In genomic region chr2:20523798-20524197, GRCh38 we compare ENCODE assay signal across 19 cellular contexts.
DNase-seq lines count a peak whose midpoint lies in the region; ATAC-seq, FAIRE-seq and TF ChIP-seq lines count a peak whose summit lies in the region.
"Had no signal": no experiment of that assay in that cellular context is flagged by ENCODE, and none has a peak within 500 bp of the region (broad histone marks: within the 10 kb centered on the region; RNA-seq: fewer than 3 reads in every experiment).

No MANE protein-coding gene starts in this region.

- no peak for FAIRE-seq in HTR-8/SVneo (lab: Jason Lieb, UNC)
- FAIRE-seq: G401.6, K562 had no signal

- no peak overlapping the region for H3K4me3 Mint-ChIP-seq in nephron progenitor cell
- H3K4me3 Mint-ChIP-seq in stimulated activated effector memory CD8-positive, alpha-beta T cell treated with anti-CD3 and anti-CD28 coated beads, Interleukin-12 subunit alpha, Interleukin-12 subunit beta, amount 100 ng/mL, for 72 hours: no peak overlapping the region
- H3K4me3 Mint-ChIP-seq: H9 had no signal

- H3K27ac Mint-ChIP-seq in nephron progenitor cell: peak overlapping the region; percentile 93
- H3K27ac Mint-ChIP-seq in stimulated activated effector memory CD8-positive, alpha-beta T cell treated with anti-CD3 and anti-CD28 coated beads, Interleukin-12 subunit alpha, Interleukin-12 subunit beta, amount 100 ng/mL, for 72 hours: peak overlapping the region; percentile 86

- DNase-seq in RWPE2 (ENCODE audit: low spot score) (peak; percentile 19), nephron progenitor cell (no peak), HT-29 (ENCODE audit: low spot score) (no peak), HTR-8/SVneo (ENCODE audit: insufficient read length, low spot score) (no peak)
- no peak for DNase-seq in stimulated activated effector memory CD8-positive, alpha-beta T cell treated with anti-CD3 and anti-CD28 coated beads, Interleukin-12 subunit alpha, Interleukin-12 subunit beta, amount 100 ng/mL, for 72 hours (ENCODE audit: low spot score in 2 of 2)
- DNase-seq: COR-L47, H9, NCI-H1105 treated with DMSO at 0.1 percent for 48 hours, NCI-H1694 treated with DMSO at 0.1 percent for 48 hours, NCI-H2107, NCI-H2227 treated with DMSO at 0.1 percent for 48 hours, NCI-H510A treated with DMSO at 0.1 percent for 48 hours, NCI-H774, SHP77, SK-N-SH had no signal

- no peaks in the 10 kb centered on the region for H3K27me3 ChIP-seq in BLaER1
- H3K27me3 ChIP-seq in RWPE2 (ENCODE audit: insufficient read depth, poor library complexity, severe bottlenecking): no peaks in the 10 kb centered on the region

- no peaks in the 10 kb centered on the region for H3K9me3 Mint-ChIP-seq in nephron progenitor cell
- H3K9me3 Mint-ChIP-seq in stimulated activated effector memory CD8-positive, alpha-beta T cell treated with anti-CD3 and anti-CD28 coated beads, Interleukin-12 subunit alpha, Interleukin-12 subunit beta, amount 100 ng/mL, for 72 hours: no peaks in the 10 kb centered on the region
- H3K9me3 Mint-ChIP-seq: H9 had no signal

- ATAC-seq in RWPE2 (ENCODE audit: low read depth) (no peak), HG03280 (IDR thresholded peaks at IDR 0.05; ENCODE audit: unreplicated experiment) (no peak)
- no peak for ATAC-seq in stimulated activated effector memory CD8-positive, alpha-beta T cell treated with anti-CD3 and anti-CD28 coated beads, Interleukin-12 subunit alpha, Interleukin-12 subunit beta, amount 100 ng/mL, for 72 hours

- H3K9me3 ChIP-seq in BLaER1 (no peaks in the 10 kb centered on the region), RWPE2 (ENCODE audit: severe bottlenecking) (no peaks in the 10 kb centered on the region)
- H3K9me3 ChIP-seq: SK-N-SH had no signal

- H3K4me1 ChIP-seq in BLaER1 (peaks cover 80% of the 10 kb centered on the region), RWPE2 (ENCODE audit: insufficient read depth, poor library complexity, severe bottlenecking) (peaks cover 10% of the 10 kb centered on the region)

- no peak for TF ChIP-seq CTCF in RWPE2 (IDR thresholded peaks at IDR 0.05; ENCODE audit: poor library complexity, severe bottlenecking)
- TF ChIP-seq CTCF in nephron progenitor cell (IDR thresholded peaks at IDR 0.05): no peak

- H4K20me1 ChIP-seq in BLaER1: no peaks in the 10 kb centered on the region

- peaks cover 2% of the 10 kb centered on the region for H3K27me3 Mint-ChIP-seq in nephron progenitor cell (ENCODE audit: low read depth, poor library complexity)

- H3K4me3 ChIP-seq in BLaER1 (no peak overlapping the region; the same call in 1 of the 2 replicates), RWPE2 (ENCODE audit: severe bottlenecking) (no peak overlapping the region)
- H3K4me3 ChIP-seq: K562 had no signal

- H3K27ac ChIP-seq in BLaER1 (peak overlapping the region; percentile 85; the same call in 1 of the 2 replicates), RWPE2 (ENCODE audit: poor library complexity, severe bottlenecking) (no peak overlapping the region)

- H3K4me1 Mint-ChIP-seq in nephron progenitor cell: peaks cover 52% of the 10 kb centered on the region
- H3K4me1 Mint-ChIP-seq in stimulated activated effector memory CD8-positive, alpha-beta T cell treated with anti-CD3 and anti-CD28 coated beads, Interleukin-12 subunit alpha, Interleukin-12 subunit beta, amount 100 ng/mL, for 72 hours: peaks cover 17% of the 10 kb centered on the region

- H3K4me2 ChIP-seq in BLaER1: peak overlapping the region; percentile 97
- H3K4me2 ChIP-seq: SK-N-SH had no signal

- H3K36me3 Mint-ChIP-seq in nephron progenitor cell (ENCODE audit: low read depth): no peaks in the 10 kb centered on the region
- no peaks in the 10 kb centered on the region for H3K36me3 Mint-ChIP-seq in stimulated activated effector memory CD8-positive, alpha-beta T cell treated with anti-CD3 and anti-CD28 coated beads, Interleukin-12 subunit alpha, Interleukin-12 subunit beta, amount 100 ng/mL, for 72 hours

- no peak overlapping the region for H3K9ac ChIP-seq in BLaER1
- H3K9ac ChIP-seq: SK-N-SH had no signal

- no peaks in the 10 kb centered on the region for H3K36me3 ChIP-seq in BLaER1
- no peaks in the 10 kb centered on the region for H3K36me3 ChIP-seq in RWPE2 (ENCODE audit: low read depth)
